ENCODE assay signal across 13 cellular contexts in the genomic region with DNA sequence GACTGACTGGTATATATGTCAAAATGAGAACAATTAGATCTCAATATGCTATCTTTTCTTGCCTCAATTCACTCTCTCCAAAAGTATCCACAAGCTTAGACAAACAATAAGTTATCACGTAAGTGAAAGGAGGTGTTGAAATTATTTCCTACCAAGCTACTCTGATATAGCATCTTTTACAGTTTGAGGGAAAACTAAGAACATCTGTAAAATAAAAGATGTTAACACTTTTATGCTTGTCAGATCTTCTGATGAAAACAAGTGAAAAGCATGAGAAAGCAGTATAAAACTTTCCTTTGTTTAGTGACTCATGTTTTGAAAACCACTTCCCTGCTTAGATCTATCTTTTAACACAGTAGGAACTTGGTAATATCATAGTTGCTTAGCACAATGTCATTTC. TPM values are rescaled to one million over a fixed set of nuclear protein-coding genes. Genes with fewer than 3 reads are reported as not detected.
DNase-seq lines count a peak whose midpoint lies in the region; ATAC-seq and TF ChIP-seq lines count a peak whose summit lies in the region.
"Had no signal": no experiment of that assay in that cellular context is flagged by ENCODE, and none has a peak within 500 bp of the region (broad histone marks: within the 10 kb centered on the region; RNA-seq: fewer than 3 reads in every experiment).

No MANE protein-coding gene starts in this region.

- no peak for TF ChIP-seq CTCF in fibroblast of pulmonary artery (IDR thresholded peaks at IDR 0.05; ENCODE audit: low read length, missing control alignments)
- no peak for TF ChIP-seq CTCF in dorsolateral prefrontal cortex (IDR thresholded peaks at IDR 0.05 in 54 of 56, conservative IDR thresholded peaks at IDR 0.05 in 2 of 56; ENCODE audit: low read depth in 1 of 56, partially characterized antibody in 56 of 56)
- no peak for TF ChIP-seq CTCF in upper lobe of right lung (IDR thresholded peaks at IDR 0.05)

- DNase-seq in stimulated activated naive CD8-positive, alpha-beta T cell treated with anti-CD3 and anti-CD28 coated beads, Interleukin-15, amount 100 ng/mL, for 72 hours: no peak
- no peak for DNase-seq in stimulated activated naive CD8-positive, alpha-beta T cell treated with anti-CD3 and anti-CD28 coated beads, Interleukin-15, Interleukin-2, amounts not matched to agents 100 U/mL and 50 U/mL, for 24 hours
- DNase-seq in SK-MEL-5 (ENCODE audit: low read depth, low spot score) (peak; percentile 7), fibroblast of pulmonary artery (ENCODE audit: low read depth) (peak; percentile 36), posterior vena cava (ENCODE audit: low spot score) (no peak), dorsolateral prefrontal cortex (no peak), C1 segment of cervical spinal cord (lab: John Stamatoyannopoulos, UW) (no peak), upper lobe of right lung (no peak)
- DNase-seq: effector CD4-positive, alpha-beta T cell; ovary; Peyer's patch had no signal

- no peaks in the 10 kb centered on the region for H3K9me3 ChIP-seq in upper lobe of right lung
- H3K9me3 ChIP-seq: BLaER1 treated with 17β-estradiol and CSF1 and Interleukin-3, amounts not matched to agents 10 nM and 100 nM; ovary; Peyer's patch had no signal

- intact Hi-C loops in posterior vena cava (cut with DNase I) (no loop called here), dorsolateral prefrontal cortex (cut with DNase I) (no loop called here), upper lobe of right lung (cut with DNase I) (no loop called here)

- ATAC-seq in stimulated activated naive CD8-positive, alpha-beta T cell treated with anti-CD3 and anti-CD28 coated beads, Interleukin-15, amount 100 ng/mL, for 72 hours: peak; percentile 64
- ATAC-seq in stimulated activated naive CD8-positive, alpha-beta T cell treated with anti-CD3 and anti-CD28 coated beads, Interleukin-15, Interleukin-2, amounts not matched to agents 100 U/mL and 50 U/mL, for 24 hours: no peak
- no peak for ATAC-seq in upper lobe of right lung

- H3K36me3 ChIP-seq in upper lobe of right lung: no peaks in the 10 kb centered on the region
- H3K36me3 ChIP-seq: BLaER1 treated with 17β-estradiol and CSF1 and Interleukin-3, amounts not matched to agents 10 nM and 100 nM; ovary; Peyer's patch had no signal

- peak overlapping the region in 1 of 2 donors; percentile 88 for H3K27ac Mint-ChIP-seq in stimulated activated naive CD8-positive, alpha-beta T cell treated with anti-CD3 and anti-CD28 coated beads, Interleukin-15, amount 100 ng/mL, for 72 hours

- H3K27me3 ChIP-seq in dorsolateral prefrontal cortex (no peaks in the 10 kb centered on the region), upper lobe of right lung (no peaks in the 10 kb centered on the region)
- H3K27me3 ChIP-seq: BLaER1 treated with 17β-estradiol and CSF1 and Interleukin-3, amounts not matched to agents 10 nM and 100 nM; ovary; Peyer's patch had no signal

- in situ Hi-C loops in SK-MEL-5 (cut with HindIII; ENCODE audit: low pct_unique_long_range_greater_than_20kb, low sequenced_read_pairs): no loop called here

- no peaks in the 10 kb centered on the region for H3K27me3 Mint-ChIP-seq in stimulated activated naive CD8-positive, alpha-beta T cell treated with anti-CD3 and anti-CD28 coated beads, Interleukin-15, amount 100 ng/mL, for 72 hours

- H3K4me3 ChIP-seq in fibroblast of pulmonary artery (replicated peaks; ENCODE audit: low read depth, low read length) (no peak overlapping the region), dorsolateral prefrontal cortex (no peak overlapping the region), upper lobe of right lung (no peak overlapping the region)
- H3K4me3 ChIP-seq: BLaER1 treated with 17β-estradiol and CSF1 and Interleukin-3, amounts not matched to agents 10 nM and 100 nM; ovary; Peyer's patch had no signal

- H3K4me3 Mint-ChIP-seq in stimulated activated naive CD8-positive, alpha-beta T cell treated with anti-CD3 and anti-CD28 coated beads, Interleukin-15, amount 100 ng/mL, for 72 hours: no peak overlapping the region

- H3K27ac ChIP-seq in dorsolateral prefrontal cortex (no peak overlapping the region), upper lobe of right lung (no peak overlapping the region)
- H3K27ac ChIP-seq: BLaER1 treated with 17β-estradiol and CSF1 and Interleukin-3, amounts not matched to agents 10 nM and 100 nM; ovary had no signal

- no peaks in the 10 kb centered on the region for H3K9me3 Mint-ChIP-seq in stimulated activated naive CD8-positive, alpha-beta T cell treated with anti-CD3 and anti-CD28 coated beads, Interleukin-15, amount 100 ng/mL, for 72 hours

- peaks cover 12% of the 10 kb centered on the region for H3K4me1 Mint-ChIP-seq in stimulated activated naive CD8-positive, alpha-beta T cell treated with anti-CD3 and anti-CD28 coated beads, Interleukin-15, amount 100 ng/mL, for 72 hours

- no peaks in the 10 kb centered on the region for H3K4me1 ChIP-seq in upper lobe of right lung

RNA-seq across cellular contexts. Expression of a gene that starts 8.4 kb away (rescaled TPM):
- not detected in 2 replicates for total RNA-seq in SK-MEL-5 (2014; rRNA removed; shearing (Covaris generic))
- not detected in 2 replicates for polyA plus RNA-seq in SK-MEL-5 (2015; cell fraction: cytosol; rRNA removed)
- not detected in 2 replicates for polyA plus RNA-seq in SK-MEL-5 (2015; cell fraction: nucleus; rRNA removed)
- total RNA-seq in posterior vena cava (under 1 TPM in 1 of 2 donors, not detected in 1; 0.10 TPM), dorsolateral prefrontal cortex (under 1 TPM in 33 of 120 experiments, not detected in 87; 0.11 to 0.70 (median 0.23) TPM), upper lobe of right lung (not detected)
- total RNA-seq: lower leg skin, ovary had no signal

Comparison
In these comparisons a context has a peak if more than half of its experiments do, and no peak if none do; other contexts are left out.
1. DNase-seq: peak in SK-MEL-5 (single experiment) and fibroblast of pulmonary artery (single experiment); none in stimulated activated naive CD8-positive, alpha-beta T cell treated with anti-CD3 and anti-CD28 coated beads, Interleukin-15, amount 100 ng/mL, for 72 hours (0 of 2), stimulated activated naive CD8-positive, alpha-beta T cell treated with anti-CD3 and anti-CD28 coated beads, Interleukin-15, Interleukin-2, amounts not matched to agents 100 U/mL and 50 U/mL, for 24 hours (single experiment), posterior vena cava (single experiment), dorsolateral prefrontal cortex (0 of 10), C1 segment of cervical spinal cord (0 of 14) and upper lobe of right lung (single experiment).